1 cellular context compared by ENCODE assay signal in the genomic region with DNA sequence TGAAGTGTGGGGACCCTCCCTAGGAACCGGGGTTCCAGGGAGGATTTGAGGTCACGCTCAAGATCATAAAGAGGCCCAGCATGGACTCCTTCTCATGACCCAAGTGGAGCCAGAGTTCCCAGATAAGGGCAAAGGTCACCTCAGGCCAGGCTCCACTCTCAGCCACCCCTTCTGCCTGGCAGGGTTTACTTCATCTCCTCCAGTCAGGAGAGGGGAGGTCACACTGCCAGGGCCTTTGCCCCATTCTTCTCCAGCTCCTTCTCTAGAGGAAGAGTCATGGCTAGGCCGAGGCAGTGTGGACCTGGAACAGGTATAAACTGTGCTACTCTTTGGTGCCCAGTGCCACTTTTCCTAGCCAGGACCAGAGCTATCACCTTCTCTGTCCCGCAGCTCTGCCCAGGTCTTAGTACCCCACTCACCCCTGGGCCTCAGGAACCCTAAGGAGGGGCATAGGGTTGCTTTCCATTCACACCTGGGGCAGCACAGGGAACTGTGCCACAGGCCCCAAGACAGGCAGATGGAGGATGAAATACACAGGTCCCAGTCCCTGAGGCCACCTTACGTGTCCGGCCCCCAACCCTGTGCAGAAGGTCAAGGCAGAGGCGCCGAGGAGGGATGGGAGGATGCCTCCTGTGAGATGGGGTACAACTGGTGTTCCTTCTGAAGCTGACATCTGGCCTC.
TF ChIP-seq lines count a peak whose summit lies in the region.

No MANE protein-coding gene starts in this region.

TF ChIP-seq in H1, 55 proteins besides CTCF, POLR2A, EP300 and RAD21:
- TF ChIP-seq, protein P1, sequence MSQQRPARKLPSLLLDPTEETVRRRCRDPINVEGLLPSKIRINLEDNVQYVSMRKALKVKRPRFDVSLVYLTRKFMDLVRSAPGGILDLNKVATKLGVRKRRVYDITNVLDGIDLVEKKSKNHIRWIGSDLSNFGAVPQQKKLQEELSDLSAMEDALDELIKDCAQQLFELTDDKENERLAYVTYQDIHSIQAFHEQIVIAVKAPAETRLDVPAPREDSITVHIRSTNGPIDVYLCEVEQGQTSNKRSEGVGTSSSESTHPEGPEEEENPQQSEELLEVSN (IDR thresholded peaks at IDR 0.05), result no peak
- TF ChIP-seq TAF7 (optimal IDR thresholded peaks at IDR 0.05; ENCODE audit: borderline replicate concordance, low read depth, low read length), result no peak
- TF ChIP-seq EGR1 (IDR thresholded peaks at IDR 0.05; ENCODE audit: borderline replicate concordance, low read depth, low read length), result no peak
- no peak for TF ChIP-seq SRF (IDR thresholded peaks at IDR 0.05; ENCODE audit: low read depth, low read length)
- no peak for TF ChIP-seq SIRT6 (IDR thresholded peaks at IDR 0.05; ENCODE audit: low read length)
- TF ChIP-seq SP1 (IDR thresholded peaks at IDR 0.05; ENCODE audit: low read depth, low read length), result no peak
- no peak for TF ChIP-seq KDM1A (IDR thresholded peaks at IDR 0.05; ENCODE audit: borderline replicate concordance, low read length)
- no peak for TF ChIP-seq EZH2 (IDR thresholded peaks at IDR 0.05; ENCODE audit: low read depth, low read length, severe bottlenecking)
- no peak for TF ChIP-seq CHD1 (IDR thresholded peaks at IDR 0.05; ENCODE audit: low read depth, low read length)
- TF ChIP-seq SUZ12 (IDR thresholded peaks at IDR 0.05; ENCODE audit: low read length), result no peak
- no peak for TF ChIP-seq RFX5 (IDR thresholded peaks at IDR 0.05; ENCODE audit: borderline replicate concordance, low read depth, low read length)
- no peak for TF ChIP-seq RBBP5 (IDR thresholded peaks at IDR 0.05; ENCODE audit: borderline replicate concordance, low read depth, low read length)
- TF ChIP-seq, protein P2, sequence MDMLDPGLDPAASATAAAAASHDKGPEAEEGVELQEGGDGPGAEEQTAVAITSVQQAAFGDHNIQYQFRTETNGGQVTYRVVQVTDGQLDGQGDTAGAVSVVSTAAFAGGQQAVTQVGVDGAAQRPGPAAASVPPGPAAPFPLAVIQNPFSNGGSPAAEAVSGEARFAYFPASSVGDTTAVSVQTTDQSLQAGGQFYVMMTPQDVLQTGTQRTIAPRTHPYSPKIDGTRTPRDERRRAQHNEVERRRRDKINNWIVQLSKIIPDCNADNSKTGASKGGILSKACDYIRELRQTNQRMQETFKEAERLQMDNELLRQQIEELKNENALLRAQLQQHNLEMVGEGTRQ (IDR thresholded peaks at IDR 0.05; ENCODE audit: low read length), result no peak
- no peak for TF ChIP-seq TAF1 (IDR thresholded peaks at IDR 0.05; ENCODE audit: low read depth, low read length)
- no peak for TF ChIP-seq ASH2L (IDR thresholded peaks at IDR 0.05; ENCODE audit: low read length)
- TF ChIP-seq NANOG (IDR thresholded peaks at IDR 0.05; ENCODE audit: insufficient read depth, low read depth, low read length, poor library complexity, severe bottlenecking), result no peak
- TF ChIP-seq SIX5 (IDR thresholded peaks at IDR 0.05; ENCODE audit: low read depth, low read length), result no peak
- TF ChIP-seq RNF2 (IDR thresholded peaks at IDR 0.05; ENCODE audit: borderline replicate concordance, low read depth, low read length, missing control alignments, poor library complexity, severe bottlenecking), result no peak
